8 cellular contexts compared by ENCODE assay signal in the genomic region with DNA sequence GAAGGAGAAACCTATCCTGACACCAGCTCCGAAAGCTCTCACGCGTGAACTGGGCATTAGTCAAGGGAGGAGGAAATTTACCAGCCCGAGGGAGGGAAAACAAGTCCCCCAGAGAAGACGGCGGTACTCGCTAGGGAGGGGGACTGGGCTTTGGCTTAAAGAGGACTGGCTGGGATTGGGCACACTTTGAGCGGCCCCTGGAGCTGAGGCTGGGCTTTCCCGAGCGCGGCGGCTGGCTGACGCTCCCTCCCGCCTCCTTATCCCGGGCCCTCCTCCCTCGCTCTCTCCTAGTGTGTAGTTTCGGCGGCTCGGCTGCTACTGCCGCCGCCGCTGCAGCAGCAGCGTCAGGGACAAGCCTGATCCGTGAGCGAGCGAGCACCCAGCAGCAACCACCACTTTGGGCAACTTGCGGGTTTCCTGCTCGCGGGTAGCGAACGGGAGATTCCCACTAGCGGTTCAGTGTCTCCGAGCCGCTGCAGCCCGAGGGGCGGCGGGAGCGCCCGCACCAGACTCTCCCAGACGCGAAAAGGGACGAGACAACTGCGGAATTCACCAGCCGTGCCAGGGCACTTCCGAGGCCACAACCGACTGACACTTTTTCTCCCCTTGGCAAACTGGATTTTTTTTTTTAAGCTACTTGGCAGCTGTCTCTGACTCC. TPM values are rescaled to one million over a fixed set of nuclear protein-coding genes. Genes with fewer than 3 reads are reported as not detected.
A peak's percentile ranks its signal among the peaks of the same experiment; 100 is the strongest.
DNase-seq lines count a peak whose midpoint lies in the region; ATAC-seq and TF ChIP-seq lines count a peak whose summit lies in the region.

No MANE protein-coding gene starts in this region.

- no peak for TF ChIP-seq CTCF in Caco-2 (IDR thresholded peaks at IDR 0.05; ENCODE audit: insufficient read depth in 1 of 2, low read depth in 1 of 2, low read length in 1 of 2, severe bottlenecking in 1 of 2, unreplicated experiment in 1 of 2)
- no peak for TF ChIP-seq CTCF in WERI-Rb-1 (IDR thresholded peaks at IDR 0.05; ENCODE audit: low read depth, low read length)
- no peak for TF ChIP-seq CTCF in gastroesophageal sphincter (IDR thresholded peaks at IDR 0.05)
- no peak for TF ChIP-seq CTCF in neural crest cell (conservative IDR thresholded peaks at IDR 0.05)

- H3K27me3 ChIP-seq in Caco-2 (replicated peaks; ENCODE audit: control insufficient read depth, insufficient read depth, low read length), result no peaks in the 10 kb centered on the region
- peaks cover 42% of the 10 kb centered on the region for H3K27me3 ChIP-seq in WERI-Rb-1 (ENCODE audit: insufficient read depth, low read depth, severe bottlenecking)
- peaks cover 16% of the 10 kb centered on the region for H3K27me3 ChIP-seq in gastroesophageal sphincter

- POLR2A ChIA-PET in Caco-2 (lab: Charles Lee), result interaction anchor here (0.6 to 1.4 kb wide), 5 partner anchors 9 to 349 kb away, joined by 3 to 7 read pairs (median 3); no protein-coding TSS in a partner anchor

- TF ChIP-seq POLR2A in gastroesophageal sphincter (IDR thresholded peaks at IDR 0.05), result peak in 1 of 2 donors; percentile 43

- peak overlapping the region; percentile 87 for H3K4me3 Mint-ChIP-seq in Caco-2 (ENCODE audit: unreplicated experiment)
- peak overlapping the region; percentile 92 for H3K4me3 Mint-ChIP-seq in neural crest cell

- H3K27ac Mint-ChIP-seq in Caco-2 (ENCODE audit: unreplicated experiment), result peak overlapping the region; percentile 85
- H3K27ac Mint-ChIP-seq in neural crest cell (ENCODE audit: unreplicated experiment), result peak overlapping the region; percentile 72

- no peaks in the 10 kb centered on the region for H3K4me1 Mint-ChIP-seq in Caco-2 (ENCODE audit: low read depth, unreplicated experiment)
- peaks cover 53% of the 10 kb centered on the region for H3K4me1 Mint-ChIP-seq in neural crest cell

- intact Hi-C loops in Caco-2 (cut with micrococcal nuclease; ENCODE audit: unreplicated experiment), result loop anchor here (1.0 to 10.0 kb wide), 7 partner anchors 37 to 1395 kb away; no protein-coding TSS in a partner anchor

- H3K4me1 ChIP-seq in Caco-2, result peaks cover 3% of the 10 kb centered on the region; the same call in 1 of the 2 replicates
- H3K4me1 ChIP-seq in gastroesophageal sphincter, result peaks cover 0 to 52% (median 0%) of the 10 kb centered on the region in 3 donors

- peak overlapping the region; percentile 58 for H3K4me3 ChIP-seq in Caco-2 (ENCODE audit: low read depth, low read length)
- H3K4me3 ChIP-seq in WERI-Rb-1 (ENCODE audit: low read depth, low read length), result peak overlapping the region; percentile 59
- H3K4me3 ChIP-seq in gastroesophageal sphincter, result peak overlapping the region; percentile 84 to 88

- no peaks in the 10 kb centered on the region for H3K36me3 ChIP-seq in Caco-2 (ENCODE audit: control insufficient read depth, insufficient read depth, low read length)
- no peaks in the 10 kb centered on the region for H3K36me3 ChIP-seq in WERI-Rb-1
- H3K36me3 ChIP-seq in gastroesophageal sphincter, result no peaks in the 10 kb centered on the region

- H3K36me3 Mint-ChIP-seq in Caco-2 (ENCODE audit: insufficient read depth, unreplicated experiment) (peaks cover 52% of the 10 kb centered on the region), neural crest cell (ENCODE audit: low read depth) (peaks cover 3% of the 10 kb centered on the region)

- ATAC-seq in gastroesophageal sphincter (peak; percentile 70), GM18868 (IDR thresholded peaks at IDR 0.05; ENCODE audit: unreplicated experiment) (no peak)
- no peak for ATAC-seq in activated CD4-positive, CD25-positive, alpha-beta regulatory T cell treated with anti-CD3 and anti-CD28 coated beads, Interleukin-2, amount 50 U/mL, for 24 hours

- H3K27ac ChIP-seq in WERI-Rb-1 (no peak overlapping the region), gastroesophageal sphincter (peak overlapping the region; percentile 52 to 87 (median 84))

- no peaks in the 10 kb centered on the region for H3K27me3 Mint-ChIP-seq in Caco-2 (ENCODE audit: insufficient read depth, unreplicated experiment)
- peaks cover 62% of the 10 kb centered on the region for H3K27me3 Mint-ChIP-seq in neural crest cell (ENCODE audit: low read depth)

- no peak for TF ChIP-seq EP300 in gastroesophageal sphincter (IDR thresholded peaks at IDR 0.05)

- CTCF ChIA-PET in Caco-2 (lab: Charles Lee), result interaction anchor here (0.6 kb wide), 3 partner anchors 195 to 657 kb away, joined by 3 to 6 read pairs (median 4); no protein-coding TSS in a partner anchor

- H3K9me3 Mint-ChIP-seq in Caco-2 (ENCODE audit: unreplicated experiment) (no peaks in the 10 kb centered on the region), neural crest cell (no peaks in the 10 kb centered on the region)

- H3K9me3 ChIP-seq in Caco-2, result no peaks in the 10 kb centered on the region
- H3K9me3 ChIP-seq in WERI-Rb-1 (ENCODE audit: severe bottlenecking), result peaks cover 2% of the 10 kb centered on the region
- no peaks in the 10 kb centered on the region for H3K9me3 ChIP-seq in gastroesophageal sphincter

- WGBS in gastroesophageal sphincter (ENCODE audit: low coverage in 1 of 2), 2 donors, result 0% methylated on average over 7 to 11 of the region's 46 CpGs

- DNase-seq in Caco-2 (peak; percentile 57 to 62), HT1080 (ENCODE audit: low read depth) (peak; percentile 68), WERI-Rb-1 (peak; percentile 65), neural crest cell (ENCODE audit: low read depth, low spot score) (peak; percentile 50), HUDEP-2 (lab: John Stamatoyannopoulos, UW; ENCODE audit: unreplicated experiment in 76 of 76) (no peak)

- no TSS peak for BruUV-seq in Caco-2 (replicated peaks; lab: Mats Ljungman, UMichigan)

RNA-seq across cellular contexts. Expression of a gene that starts 0.7 kb away (rescaled TPM):
- 16.3 and 19.1 TPM in 2 replicates for total RNA-seq in Caco-2 (2022)
- 1.2 and 1.8 TPM in 2 replicates for total RNA-seq in HT1080 (2014; rRNA removed; shearing (Covaris generic))
- 0.14 and 0.20 TPM in 2 replicates for polyA plus RNA-seq in HT1080 (2015; cell fraction: cytosol; rRNA removed)
- 0.35 and 0.48 TPM in 2 replicates for polyA plus RNA-seq in HT1080 (2015; cell fraction: nucleus; rRNA removed)
- 100 to 1,000 TPM; 225 to 364 (median 314) TPM for total RNA-seq in gastroesophageal sphincter
- 6.8 and 8.0 TPM in 2 replicates for total RNA-seq in neural crest cell

Comparison
In these comparisons a context has a peak if more than half of its experiments do, and no peak if none do; other contexts are left out.
1. DNase-seq: peak in Caco-2 (2 of 2), HT1080 (single experiment), WERI-Rb-1 (single experiment) and neural crest cell (single experiment); none in HUDEP-2 (0 of 76).
2. RNA of a gene that starts 0.7 kb away (total RNA-seq): 225 to 364 TPM in gastroesophageal sphincter; 16.3 to 19.1 TPM in Caco-2, 6.8 to 8.0 TPM in neural crest cell and 1.2 to 1.8 TPM in HT1080; every median in the first group is over 10 times any median in the second.
3. Peak in every context shown above with its lines, with median percentiles within 50 percentile points of each other: H3K4me3 ChIP-seq.